Comparison of ENCODE assay signal across 20 cellular contexts in the genomic region with DNA sequence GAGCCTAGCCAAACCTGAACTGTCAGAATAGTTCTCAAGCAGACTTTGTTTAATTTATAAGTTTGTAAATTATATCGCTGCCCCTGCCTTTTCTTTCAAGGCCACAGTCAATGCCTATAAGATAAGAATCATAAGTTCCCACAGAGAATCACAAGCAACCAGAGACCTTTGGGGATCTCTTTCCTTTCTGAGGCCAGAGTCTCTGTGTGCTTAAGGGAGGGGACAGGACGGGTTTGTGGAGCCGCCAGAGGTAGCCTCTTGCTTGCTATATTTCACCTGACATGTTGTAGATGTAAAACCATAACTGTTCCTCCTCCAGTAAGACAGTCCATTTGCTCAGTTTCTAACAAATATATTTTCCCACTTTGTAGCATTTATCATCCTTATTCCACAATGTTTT.
"Had no signal": no experiment of that assay in that cellular context is flagged by ENCODE, and none has a peak within 500 bp of the region (broad histone marks: within the 10 kb centered on the region; RNA-seq: fewer than 3 reads in every experiment).

No MANE protein-coding gene starts in this region.

- H3K27ac ChIP-seq: colonic mucosa, esophagus muscularis mucosa, foreskin keratinocyte, gastroesophageal sphincter, heart left ventricle, left lung, lower lobe of right lung had no signal

- H3K9me3 ChIP-seq: colonic mucosa, esophagus muscularis mucosa, gastroesophageal sphincter, lower lobe of right lung had no signal

- ATAC-seq: foreskin keratinocyte; gastroesophageal sphincter; heart left ventricle; left lung; left ventricle myocardium superior; lower lobe of right lung; naive thymus-derived CD4-positive, alpha-beta T cell had no signal

- H3K27me3 Mint-ChIP-seq: dendritic cell treated with granulocyte-macrophage colony-stimulating factor and Interleukin-4, amounts not matched to agents 40 ng/mL and 50 ng/mL, for 4 days; naive thymus-derived CD4-positive, alpha-beta T cell had no signal

- H3K36me3 Mint-ChIP-seq: mesothelial cell of epicardium; naive thymus-derived CD4-positive, alpha-beta T cell had no signal

- H3K4me1 Mint-ChIP-seq: naive thymus-derived CD4-positive, alpha-beta T cell had no signal

- H3K36me3 ChIP-seq: colonic mucosa, esophagus muscularis mucosa, gastroesophageal sphincter, heart left ventricle, left lung, lower lobe of right lung had no signal

- H3K27ac Mint-ChIP-seq: dendritic cell treated with granulocyte-macrophage colony-stimulating factor and Interleukin-4, amounts not matched to agents 40 ng/mL and 50 ng/mL, for 4 days; naive thymus-derived CD4-positive, alpha-beta T cell had no signal

- FAIRE-seq: endothelial cell of umbilical vein, frontal cortex, islet of Langerhans, kidney had no signal

- H3K4me1 ChIP-seq: colonic mucosa, foreskin keratinocyte, gastroesophageal sphincter, left lung, lower lobe of right lung had no signal

- H3K4me3 Mint-ChIP-seq: dendritic cell treated with granulocyte-macrophage colony-stimulating factor and Interleukin-4, amounts not matched to agents 40 ng/mL and 50 ng/mL, for 4 days; mesothelial cell of epicardium; naive thymus-derived CD4-positive, alpha-beta T cell had no signal

- H3K27me3 ChIP-seq: colonic mucosa, esophagus muscularis mucosa, foreskin keratinocyte, gastroesophageal sphincter, heart left ventricle, left lung had no signal

- DNase-seq: colonic mucosa; cortex of kidney; effector memory CD4-positive, alpha-beta T cell; foreskin keratinocyte; heart left ventricle; hippocampal formation; kidney; kidney glomerular epithelial cell; left lung; left ventricle myocardium superior; lower lobe of right lung; mesenchymal stem cell; naive thymus-derived CD4-positive, alpha-beta T cell had no signal

- H3K4me3 ChIP-seq: colonic mucosa, esophagus muscularis mucosa, gastroesophageal sphincter, heart left ventricle, left lung, lower lobe of right lung had no signal
